15 cellular contexts compared by ENCODE assay signal in the genomic region with DNA sequence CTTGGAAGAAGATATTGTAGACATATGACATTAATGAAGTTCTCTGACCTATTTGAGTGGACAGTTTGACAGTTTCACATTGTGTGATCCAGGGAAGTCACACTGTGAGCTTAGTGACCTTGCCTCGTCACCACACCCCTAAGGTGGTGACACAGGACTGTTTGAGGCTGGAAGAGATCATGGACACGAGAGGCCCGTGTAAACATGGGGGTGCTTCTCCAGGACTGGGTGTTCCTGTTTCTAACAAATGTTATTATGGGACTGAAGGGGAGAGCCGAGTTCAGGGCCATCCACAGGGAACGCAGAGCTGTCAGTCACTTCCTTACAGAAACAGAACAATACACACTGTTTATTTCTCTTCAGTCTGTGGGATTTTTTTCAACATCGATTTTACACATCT.
DNase-seq lines count a peak whose midpoint lies in the region; ATAC-seq, FAIRE-seq and TF ChIP-seq lines count a peak whose summit lies in the region.
"Had no signal": no experiment of that assay in that cellular context is flagged by ENCODE, and none has a peak within 500 bp of the region (broad histone marks: within the 10 kb centered on the region; RNA-seq: fewer than 3 reads in every experiment).

No MANE protein-coding gene starts in this region.

- H3K9me3 Mint-ChIP-seq in neural crest cell = no peaks in the 10 kb centered on the region

- ATAC-seq in HepG2 (peak; percentile 66), right lobe of liver (no peak)
- ATAC-seq: A549 had no signal

- H3K9me3 ChIP-seq in HepG2 (ENCODE audit: low read length) (no peaks in the 10 kb centered on the region), right lobe of liver (no peaks in the 10 kb centered on the region)
- H3K9me3 ChIP-seq: A549, BE2C had no signal

- H3K27ac Mint-ChIP-seq in neural crest cell (ENCODE audit: unreplicated experiment) = peak overlapping the region; percentile 13
- H3K27ac Mint-ChIP-seq: H9 had no signal

- no peak overlapping the region for H3K4me3 ChIP-seq in HepG2 (replicated peaks in 1 of 3; ENCODE audit: insufficient read depth in 1 of 3, low read depth in 2 of 3, low read length in 3 of 3)
- no peak overlapping the region for H3K4me3 ChIP-seq in right lobe of liver
- no peak overlapping the region for H3K4me3 ChIP-seq in bronchial epithelial cell (ENCODE audit: low read depth, low read length)
- H3K4me3 ChIP-seq: A549 had no signal

- no peaks in the 10 kb centered on the region for H3K27me3 Mint-ChIP-seq in neural crest cell (ENCODE audit: low read depth)

- H3K4me2 ChIP-seq in HepG2 (ENCODE audit: low read depth, low read length) = no peak overlapping the region
- H3K4me2 ChIP-seq: A549 had no signal

- in situ Hi-C loops in HepG2 (cut with HindIII; ENCODE audit: extremely low pct_ligation_motif_present, low pct_unique_long_range_greater_than_20kb) = no loop called here

- H3K9ac ChIP-seq in HepG2 (ENCODE audit: insufficient read depth, low read depth, low read length) = no peak overlapping the region

- DNase-seq in HepG2 (ENCODE audit: low spot score) = peak; percentile 3
- no peak for DNase-seq in right lobe of liver
- DNase-seq in bronchial epithelial cell (ENCODE audit: low read depth) = no peak
- no peak for DNase-seq in neural crest cell (ENCODE audit: low read depth, low spot score)
- no peak for DNase-seq in Kasumi-1 (lab: John Stamatoyannopoulos, UW)
- no peak for DNase-seq in SKM-1 treated with dmso at 0.1 percent for 144 hours (lab: John Stamatoyannopoulos, UW; ENCODE audit: unreplicated experiment)
- no peak for DNase-seq in SW 1271 (lab: John Stamatoyannopoulos, UW)
- DNase-seq: BE2C; CD4-positive, alpha-beta memory T cell; DMS79; GOT3; H9 had no signal

- no peak overlapping the region for H2AFZ ChIP-seq in HepG2 (ENCODE audit: low read length)

- H3K36me3 Mint-ChIP-seq in neural crest cell (ENCODE audit: low read depth) = peaks cover 4% of the 10 kb centered on the region

- TF ChIP-seq RAD21 in HepG2 (CRISPR knock-in tag; IDR thresholded peaks at IDR 0.05) = no peak

- no peak for TF ChIP-seq EP300 in HepG2 (IDR thresholded peaks at IDR 0.05; ENCODE audit: low read depth in 2 of 2, low read length in 2 of 2)
- TF ChIP-seq EP300 in HepG2 (CRISPR knock-in tag; IDR thresholded peaks at IDR 0.05; ENCODE audit: borderline replicate concordance) = no peak

- no peaks in the 10 kb centered on the region for H4K20me1 ChIP-seq in HepG2 (ENCODE audit: insufficient read depth, low read length)

- H3K4me1 Mint-ChIP-seq in neural crest cell = no peaks in the 10 kb centered on the region
- H3K4me1 Mint-ChIP-seq: H9 had no signal

- TF ChIP-seq CTCF in HepG2 (CRISPR knock-in tag; IDR thresholded peaks at IDR 0.05) (no peak), right lobe of liver (IDR thresholded peaks at IDR 0.05) (no peak), bronchial epithelial cell (IDR thresholded peaks at IDR 0.05; ENCODE audit: insufficient read depth, low read length, severe bottlenecking) (no peak), neural crest cell (conservative IDR thresholded peaks at IDR 0.05) (no peak)

- TF ChIP-seq POLR2A in HepG2 (IDR thresholded peaks at IDR 0.05; ENCODE audit: insufficient read depth in 1 of 2, low read depth in 2 of 2, low read length in 2 of 2) (no peak), right lobe of liver (IDR thresholded peaks at IDR 0.05) (no peak)

- H3K36me3 ChIP-seq in HepG2 (replicated peaks in 1 of 2; ENCODE audit: control insufficient read depth in 1 of 2, insufficient read depth in 2 of 2, low read length in 2 of 2) (no peaks in the 10 kb centered on the region), right lobe of liver (no peaks in the 10 kb centered on the region), bronchial epithelial cell (ENCODE audit: control insufficient read depth, insufficient read depth, low read length) (no peaks in the 10 kb centered on the region)
- H3K36me3 ChIP-seq: BE2C had no signal

- intact Hi-C loops in HepG2 (cut with micrococcal nuclease; ENCODE audit: unreplicated experiment) = no loop called here
- intact Hi-C loops in right lobe of liver (cut with DNase I) = no loop called here

- no peak overlapping the region for H3K27ac ChIP-seq in HepG2 (ENCODE audit: extremely low read length, insufficient read depth, low read length)
- H3K27ac ChIP-seq in right lobe of liver = no peak overlapping the region
- H3K27ac ChIP-seq: A549, C4-2B had no signal

- WGBS in HepG2 (ENCODE audit: low lambda C conversion rate) = 4% methylated on average over 3 of the region's 6 CpGs
- 40% methylated on average over 3 of the region's 6 CpGs for WGBS in right lobe of liver (ENCODE audit: insufficient coverage, low coverage, low lambda C conversion rate, missing lambda C conversion rate)

- H3K27me3 ChIP-seq in HepG2 (ENCODE audit: control insufficient read depth in 1 of 2, insufficient read depth in 2 of 2, low read length in 2 of 2) (no peaks in the 10 kb centered on the region), right lobe of liver (no peaks in the 10 kb centered on the region), bronchial epithelial cell (ENCODE audit: control insufficient read depth, insufficient read depth, low read length) (no peaks in the 10 kb centered on the region)
- H3K27me3 ChIP-seq: BE2C had no signal

- CTCF ChIA-PET in HepG2 (lab: Yijun Ruan, JAX; ENCODE audit: low intra/inter-chr PET ratio, low total read pairs) = no interaction called here

- H3K4me1 ChIP-seq in HepG2 (ENCODE audit: insufficient read depth, low read length) = peaks cover 12% of the 10 kb centered on the region; the same call in 1 of the 2 replicates
- H3K4me1 ChIP-seq in right lobe of liver = no peaks in the 10 kb centered on the region
- H3K4me1 ChIP-seq: A549, BE2C had no signal

- no TSS peak for BruUV-seq in HepG2 (replicated peaks; lab: Mats Ljungman, UMichigan)

- POLR2A ChIA-PET in HepG2 (lab: Yijun Ruan, JAX) = no interaction called here

- no peak for FAIRE-seq in HepG2 (lab: Jason Lieb, UNC)
- FAIRE-seq in bronchial epithelial cell (lab: Jason Lieb, UNC) = peak; percentile 82
- FAIRE-seq: A549, GM12891 had no signal

- H3K79me2 ChIP-seq in HepG2 (ENCODE audit: insufficient read depth, low read length) = no peaks in the 10 kb centered on the region

- H3K4me3 Mint-ChIP-seq in neural crest cell = no peak overlapping the region
- H3K4me3 Mint-ChIP-seq: CD4-positive, alpha-beta memory T cell; H9 had no signal

TF ChIP-seq in HepG2, 621 proteins besides CTCF, POLR2A, EP300 and RAD21 (continues in another document):
- no peak for TF ChIP-seq SOX6 (IDR thresholded peaks at IDR 0.05)
- peak; percentile 59 for TF ChIP-seq SOX6 (CRISPR knock-in tag; IDR thresholded peaks at IDR 0.05)
- peak; percentile 66; the same call in 1 of the 2 replicates for TF ChIP-seq BCL6 (CRISPR knock-in tag; IDR thresholded peaks at IDR 0.05)
- TF ChIP-seq ZNF598 (CRISPR knock-in tag; IDR thresholded peaks at IDR 0.05; ENCODE audit: borderline replicate concordance) = no peak
- TF ChIP-seq FOXP1 (IDR thresholded peaks at IDR 0.05) = no peak
- 0 out of 2 replicates have a peak, but pooled peaks have one; percentile 26 for TF ChIP-seq FOXP1 (CRISPR knock-in tag; IDR thresholded peaks at IDR 0.05)
- TF ChIP-seq, protein P1, sequence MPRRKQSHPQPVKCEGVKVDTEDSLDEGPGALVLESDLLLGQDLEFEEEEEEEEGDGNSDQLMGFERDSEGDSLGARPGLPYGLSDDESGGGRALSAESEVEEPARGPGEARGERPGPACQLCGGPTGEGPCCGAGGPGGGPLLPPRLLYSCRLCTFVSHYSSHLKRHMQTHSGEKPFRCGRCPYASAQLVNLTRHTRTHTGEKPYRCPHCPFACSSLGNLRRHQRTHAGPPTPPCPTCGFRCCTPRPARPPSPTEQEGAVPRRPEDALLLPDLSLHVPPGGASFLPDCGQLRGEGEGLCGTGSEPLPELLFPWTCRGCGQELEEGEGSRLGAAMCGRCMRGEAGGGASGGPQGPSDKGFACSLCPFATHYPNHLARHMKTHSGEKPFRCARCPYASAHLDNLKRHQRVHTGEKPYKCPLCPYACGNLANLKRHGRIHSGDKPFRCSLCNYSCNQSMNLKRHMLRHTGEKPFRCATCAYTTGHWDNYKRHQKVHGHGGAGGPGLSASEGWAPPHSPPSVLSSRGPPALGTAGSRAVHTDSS (CRISPR knock-in tag; conservative IDR thresholded peaks at IDR 0.05) = no peak
- TF ChIP-seq RARA (CRISPR knock-in tag; IDR thresholded peaks at IDR 0.05) = peak; percentile 68
- no peak for TF ChIP-seq EZH2 (conservative IDR thresholded peaks at IDR 0.05; ENCODE audit: low read depth, low read length)
- TF ChIP-seq, protein P2, sequence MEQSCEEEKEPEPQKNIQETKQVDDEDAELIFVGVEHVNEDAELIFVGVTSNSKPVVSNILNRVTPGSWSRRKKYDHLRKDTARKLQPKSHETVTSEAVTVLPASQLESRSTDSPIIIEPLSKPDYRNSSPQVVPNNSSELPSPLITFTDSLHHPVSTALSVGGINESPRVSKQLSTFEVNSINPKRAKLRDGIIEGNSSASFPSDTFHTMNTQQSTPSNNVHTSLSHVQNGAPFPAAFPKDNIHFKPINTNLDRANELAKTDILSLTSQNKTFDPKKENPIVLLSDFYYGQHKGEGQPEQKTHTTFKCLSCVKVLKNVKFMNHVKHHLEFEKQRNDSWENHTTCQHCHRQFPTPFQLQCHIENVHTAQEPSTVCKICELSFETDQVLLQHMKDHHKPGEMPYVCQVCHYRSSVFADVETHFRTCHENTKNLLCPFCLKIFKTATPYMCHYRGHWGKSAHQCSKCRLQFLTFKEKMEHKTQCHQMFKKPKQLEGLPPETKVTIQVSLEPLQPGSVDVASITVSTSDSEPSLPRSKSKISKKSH (CRISPR knock-in tag; IDR thresholded peaks at IDR 0.05; ENCODE audit: borderline replicate concordance) = no peak
- TF ChIP-seq NCOA2 (CRISPR knock-in tag; IDR thresholded peaks at IDR 0.05) = peak; percentile 50; the same call in 1 of the 2 replicates
- TF ChIP-seq SOX13 (IDR thresholded peaks at IDR 0.05) = no peak
- peak in 1 of 2 experiments; percentile 50; a peak in 2 of 4 replicates for TF ChIP-seq SOX13 (CRISPR knock-in tag; conservative IDR thresholded peaks at IDR 0.05 in 1 of 2, IDR thresholded peaks at IDR 0.05 in 1 of 2)
- TF ChIP-seq NR2F6 (IDR thresholded peaks at IDR 0.05) = 0 out of 2 replicates have a peak, but pooled peaks have one; percentile 31
- no peak for TF ChIP-seq NR2F6 (CRISPR knock-in tag; IDR thresholded peaks at IDR 0.05)
- no peak for TF ChIP-seq HNRNPL (IDR thresholded peaks at IDR 0.05; ENCODE audit: low read depth, low read length)
- TF ChIP-seq GABPB1 (CRISPR knock-in tag; IDR thresholded peaks at IDR 0.05) = no peak
- TF ChIP-seq FOXA3 (CRISPR knock-in tag; IDR thresholded peaks at IDR 0.05) = peak; percentile 31; the same call in 1 of the 2 replicates
- no peak for TF ChIP-seq ZSCAN31 (CRISPR knock-in tag; IDR thresholded peaks at IDR 0.05; ENCODE audit: low read depth)
- TF ChIP-seq CHD2 (IDR thresholded peaks at IDR 0.05; ENCODE audit: low read depth, low read length) = no peak
- TF ChIP-seq FOXA1 (IDR thresholded peaks at IDR 0.05) = no peak
- TF ChIP-seq FOXA1 (CRISPR knock-in tag; IDR thresholded peaks at IDR 0.05) = peak; percentile 35; the same call in 1 of the 2 replicates
